In genomic region chr3:72112435-72112834, GRCh38 we compare ENCODE assay signal across 23 cellular contexts.
DNase-seq lines count a peak whose midpoint lies in the region; ATAC-seq, FAIRE-seq and TF ChIP-seq lines count a peak whose summit lies in the region.
"Had no signal": no experiment of that assay in that cellular context is flagged by ENCODE, and none has a peak within 500 bp of the region (broad histone marks: within the 10 kb centered on the region; RNA-seq: fewer than 3 reads in every experiment).

No MANE protein-coding gene starts in this region.

- no peak for DNase-seq in A549 (ENCODE audit: low read depth in 1 of 2, low spot score in 1 of 2)
- DNase-seq in GM12891 (ENCODE audit: insufficient read length, low spot score) = no peak
- no peak for DNase-seq in K562 (ENCODE audit: extremely low read depth in 1 of 4, low spot score in 3 of 4)
- DNase-seq in left lung = no peak
- no peak for DNase-seq in cerebellum (ENCODE audit: low spot score)
- no peak for DNase-seq in NCI-H1930 (lab: John Stamatoyannopoulos, UW)
- DNase-seq in SW 1271 (lab: John Stamatoyannopoulos, UW) = no peak
- DNase-seq: 8988T; AML-193; Caco-2; Calu3; CD4-positive, alpha-beta T cell; CD8-positive, alpha-beta T cell; DMS79 treated with DMSO at 0.1 percent for 48 hours; GF-D8 had no signal

- BruUV-seq in K562 (replicated peaks; lab: Mats Ljungman, UMichigan) = no TSS peak

- H3K27ac ChIP-seq in A549 (no peak overlapping the region), K562 (ENCODE audit: extremely low read depth, low read depth, low read length) (no peak overlapping the region), left lung (no peak overlapping the region)
- H3K27ac ChIP-seq: BLaER1 treated with 17β-estradiol and CSF1 and Interleukin-3, amounts not matched to agents 10 nM and 100 nM; C4-2B had no signal

- ATAC-seq in A549 (no peak), K562 (no peak), left lung (peak; percentile 12)
- ATAC-seq: CD8-positive, alpha-beta T cell had no signal

- intact Hi-C loops in K562 (cut with micrococcal nuclease) = no loop called here
- intact Hi-C loops in left lung (cut with DNase I) = no loop called here

- H3K9ac ChIP-seq in K562 (ENCODE audit: insufficient read depth in 1 of 2, low read depth in 2 of 2, low read length in 2 of 2) = no peak overlapping the region
- H3K9ac ChIP-seq: BLaER1 treated with 17β-estradiol and CSF1 and Interleukin-3, amounts not matched to agents 10 nM and 100 nM had no signal

- H3K4me3 ChIP-seq in A549 = no peak overlapping the region
- H3K4me3 ChIP-seq in K562 = no peak overlapping the region
- no peak overlapping the region for H3K4me3 ChIP-seq in left lung
- H3K4me3 ChIP-seq: BLaER1 treated with 17β-estradiol and CSF1 and Interleukin-3, amounts not matched to agents 10 nM and 100 nM had no signal

- POLR2A ChIA-PET in A549 (lab: Yijun Ruan, JAX) (no interaction called here), K562 (lab: Yijun Ruan, JAX) (no interaction called here)

- no peaks in the 10 kb centered on the region for H3K79me2 ChIP-seq in K562 (ENCODE audit: control insufficient read depth, insufficient read depth, low read length)

- CTCF ChIA-PET in A549 (lab: Yijun Ruan, JAX) = interaction anchor here (1.4 kb wide), 1 partner anchor 10 kb away, joined by 3 read pairs; no protein-coding TSS in a partner anchor
- CTCF ChIA-PET in K562 (lab: Yijun Ruan, JAX; ENCODE audit: low intra/inter-chr PET ratio) = no interaction called here

- no peaks in the 10 kb centered on the region for H3K36me3 ChIP-seq in K562 (ENCODE audit: control insufficient read depth, insufficient read depth, low read length)
- no peaks in the 10 kb centered on the region for H3K36me3 ChIP-seq in left lung
- H3K36me3 ChIP-seq: BLaER1 treated with 17β-estradiol and CSF1 and Interleukin-3, amounts not matched to agents 10 nM and 100 nM had no signal

- TF ChIP-seq RAD21 in A549 (conservative IDR thresholded peaks at IDR 0.05 in 1 of 2, IDR thresholded peaks at IDR 0.05 in 1 of 2) (no peak), K562 (CRISPR knock-in tag; conservative IDR thresholded peaks at IDR 0.05 in 1 of 2, IDR thresholded peaks at IDR 0.05 in 1 of 2) (no peak)

- FAIRE-seq in A549 (lab: Jason Lieb, UNC) (no peak), GM12891 (lab: Jason Lieb, UNC) (peak; percentile 58), K562 (lab: Jason Lieb, UNC) (no peak)
- FAIRE-seq: A204.1, D721Med, G401.6, GM12892, GM18507, GM19239 had no signal

- H3K9me1 ChIP-seq in K562 (ENCODE audit: control insufficient read depth, insufficient read depth, low read length) = no peaks in the 10 kb centered on the region

- H3K9me3 ChIP-seq in A549 (no peaks in the 10 kb centered on the region), K562 (replicated peaks; ENCODE audit: control insufficient read depth, insufficient read depth, low read depth, low read length) (no peaks in the 10 kb centered on the region), left lung (no peaks in the 10 kb centered on the region)
- H3K9me3 ChIP-seq: BLaER1 treated with 17β-estradiol and CSF1 and Interleukin-3, amounts not matched to agents 10 nM and 100 nM; Caco-2 had no signal

- TF ChIP-seq CTCF in A549 (IDR thresholded peaks at IDR 0.05) (no peak), K562 (IDR thresholded peaks at IDR 0.05 in 2 of 3, conservative IDR thresholded peaks at IDR 0.05 in 1 of 3; ENCODE audit: insufficient read depth in 2 of 3, low read depth in 1 of 3, low read length in 3 of 3) (no peak), left lung (IDR thresholded peaks at IDR 0.05) (no peak)

- TF ChIP-seq EP300 in A549 (IDR thresholded peaks at IDR 0.05) (no peak), K562 (IDR thresholded peaks at IDR 0.05; ENCODE audit: low read length) (no peak)

- TF ChIP-seq POLR2A in A549 (IDR thresholded peaks at IDR 0.05; ENCODE audit: low read length) (no peak), GM12891 (IDR thresholded peaks at IDR 0.05; ENCODE audit: low read depth, low read length) (no peak), K562 (conservative IDR thresholded peaks at IDR 0.05) (no peak)

- H3K4me1 ChIP-seq in A549 (no peaks in the 10 kb centered on the region), K562 (replicated peaks in 1 of 2; ENCODE audit: control insufficient read depth in 2 of 2, insufficient read depth in 2 of 2, low read length in 2 of 2) (peaks cover 0 to 10% of the 10 kb centered on the region in 2 experiments; a peak in 2 of 5 replicates), left lung (no peaks in the 10 kb centered on the region)
- H3K4me1 ChIP-seq: Caco-2 had no signal

- H3K4me2 ChIP-seq in A549 (no peak overlapping the region), K562 (ENCODE audit: insufficient read depth, low read length) (no peak overlapping the region)
- H3K4me2 ChIP-seq: BLaER1 treated with 17β-estradiol and CSF1 and Interleukin-3, amounts not matched to agents 10 nM and 100 nM had no signal

- in situ Hi-C loops in K562 (cut with MboI) = no loop called here

- 30% methylated on average over 3 of the region's 3 CpGs for WGBS in A549 (ENCODE audit: missing lambda C conversion rate)
- WGBS in K562 (ENCODE audit: insufficient coverage, low coverage, missing lambda C conversion rate) = 18% methylated on average over 3 of the region's 3 CpGs

- H4K20me1 ChIP-seq in K562 (replicated peaks; ENCODE audit: control insufficient read depth, insufficient read depth, low read length) = no peaks in the 10 kb centered on the region
- H4K20me1 ChIP-seq: BLaER1 treated with 17β-estradiol and CSF1 and Interleukin-3, amounts not matched to agents 10 nM and 100 nM had no signal

- H2AFZ ChIP-seq in K562 (ENCODE audit: low read depth, low read length) = no peak overlapping the region

- H3K27me3 ChIP-seq in K562 (ENCODE audit: control insufficient read depth in 2 of 2, insufficient read depth in 2 of 2, low read length in 2 of 2) (no peaks in the 10 kb centered on the region), left lung (no peaks in the 10 kb centered on the region)
- H3K27me3 ChIP-seq: BLaER1 treated with 17β-estradiol and CSF1 and Interleukin-3, amounts not matched to agents 10 nM and 100 nM had no signal

TF ChIP-seq in A549, 52 proteins besides CTCF, POLR2A, EP300 and RAD21 (continues in another document):
- TF ChIP-seq PBX3 (IDR thresholded peaks at IDR 0.05) (no peak), ZFP36 (IDR thresholded peaks at IDR 0.05; ENCODE audit: borderline replicate concordance, partially characterized antibody) (peak; percentile 10)

TF ChIP-seq in GM12891, 5 proteins besides CTCF, POLR2A, EP300 and RAD21:
- TF ChIP-seq SPI1 (IDR thresholded peaks at IDR 0.05; ENCODE audit: low read depth, low read length) = no peak
- no peak for TF ChIP-seq TAF1 (IDR thresholded peaks at IDR 0.05; ENCODE audit: low read depth, low read length)
- no peak for TF ChIP-seq PAX5 (IDR thresholded peaks at IDR 0.05; ENCODE audit: insufficient read depth, low read length, severe bottlenecking)
- no peak for TF ChIP-seq POLR2AphosphoS5 (IDR thresholded peaks at IDR 0.05; ENCODE audit: low read depth, low read length)
- no peak for TF ChIP-seq POU2F2 (IDR thresholded peaks at IDR 0.05; ENCODE audit: low read depth, low read length)

TF ChIP-seq in K562, 482 proteins besides CTCF, POLR2A, EP300 and RAD21 (continues in another document):
- TF ChIP-seq ZNF778 (CRISPR knock-in tag; IDR thresholded peaks at IDR 0.05) (no peak), MCM5 (IDR thresholded peaks at IDR 0.05; ENCODE audit: low read depth) (no peak), SREBF2 (CRISPR knock-in tag; IDR thresholded peaks at IDR 0.05) (no peak), CHD4 (IDR thresholded peaks at IDR 0.05; ENCODE audit: insufficient read depth, insufficient replicate concordance, low read depth, low read length, poor library complexity, severe bottlenecking) (peak; percentile 43), HMGN3 (IDR thresholded peaks at IDR 0.05; ENCODE audit: borderline replicate concordance, extremely low read depth, insufficient read length, low read depth, low read length) (no peak), GATAD2A (IDR thresholded peaks at IDR 0.05) (no peak), PRPF4 (IDR thresholded peaks at IDR 0.05; ENCODE audit: insufficient read depth, low read depth, low read length, poor library complexity, severe bottlenecking) (no peak), ZSCAN29 (IDR thresholded peaks at IDR 0.05) (no peak), CC2D1A (IDR thresholded peaks at IDR 0.05) (no peak), RBM25 (IDR thresholded peaks at IDR 0.05; ENCODE audit: low read depth, low read length, severe bottlenecking) (peak; percentile 98), RCOR1 (IDR thresholded peaks at IDR 0.05; ENCODE audit: borderline replicate concordance in 1 of 2, low read depth in 2 of 2, low read length in 2 of 2) (peak in 1 of 2 experiments; percentile 50; a peak in 1 of 4 replicates), NFATC3 (IDR thresholded peaks at IDR 0.05) (no peak), ZNF175 (CRISPR knock-in tag; IDR thresholded peaks at IDR 0.05; ENCODE audit: low read depth) (no peak), MEF2D (tag; conservative IDR thresholded peaks at IDR 0.05; ENCODE audit: low read depth) (no peak), KDM1A (IDR thresholded peaks at IDR 0.05) (peak; percentile 67 to 81), KDM2B (CRISPR knock-in tag; IDR thresholded peaks at IDR 0.05) (no peak), BCOR (IDR thresholded peaks at IDR 0.05) (peak; percentile 94), ZNF263 (CRISPR knock-in tag; IDR thresholded peaks at IDR 0.05; ENCODE audit: borderline replicate concordance) (no peak), POLR2H (tag; IDR thresholded peaks at IDR 0.05; ENCODE audit: low read depth) (no peak), BRD9 (IDR thresholded peaks at IDR 0.05; ENCODE audit: low read depth, partially characterized antibody) (no peak)
- TF ChIP-seq, protein P1, sequence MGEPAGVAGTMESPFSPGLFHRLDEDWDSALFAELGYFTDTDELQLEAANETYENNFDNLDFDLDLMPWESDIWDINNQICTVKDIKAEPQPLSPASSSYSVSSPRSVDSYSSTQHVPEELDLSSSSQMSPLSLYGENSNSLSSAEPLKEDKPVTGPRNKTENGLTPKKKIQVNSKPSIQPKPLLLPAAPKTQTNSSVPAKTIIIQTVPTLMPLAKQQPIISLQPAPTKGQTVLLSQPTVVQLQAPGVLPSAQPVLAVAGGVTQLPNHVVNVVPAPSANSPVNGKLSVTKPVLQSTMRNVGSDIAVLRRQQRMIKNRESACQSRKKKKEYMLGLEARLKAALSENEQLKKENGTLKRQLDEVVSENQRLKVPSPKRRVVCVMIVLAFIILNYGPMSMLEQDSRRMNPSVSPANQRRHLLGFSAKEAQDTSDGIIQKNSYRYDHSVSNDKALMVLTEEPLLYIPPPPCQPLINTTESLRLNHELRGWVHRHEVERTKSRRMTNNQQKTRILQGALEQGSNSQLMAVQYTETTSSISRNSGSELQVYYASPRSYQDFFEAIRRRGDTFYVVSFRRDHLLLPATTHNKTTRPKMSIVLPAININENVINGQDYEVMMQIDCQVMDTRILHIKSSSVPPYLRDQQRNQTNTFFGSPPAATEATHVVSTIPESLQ (CRISPR knock-in tag; IDR thresholded peaks at IDR 0.05) = no peak

Comparison
In these comparisons a context has a peak if more than half of its experiments do, and no peak if none do; other contexts are left out.
1. Of the 35 proteins assayed by ChIP-seq in both K562 and A549: peak only in K562: CHD4, HDAC2 and KDM1A; only in A549: none; in both: ZFP36; in neither: 30; mixed calls (peak in some experiments, not most) for 1.